Comparison of ENCODE assay signal across 8 cellular contexts in genomic region chr6:136822051-136822378, GRCh38. TPM values are rescaled to one million over a fixed set of nuclear protein-coding genes. Genes with fewer than 3 reads are reported as not detected.
DNase-seq lines count a peak whose midpoint lies in the region; ATAC-seq, FAIRE-seq and TF ChIP-seq lines count a peak whose summit lies in the region.

No MANE protein-coding gene starts in this region.

- H3K4me1 ChIP-seq in K562 (replicated peaks in 1 of 2; ENCODE audit: control insufficient read depth in 2 of 2, insufficient read depth in 2 of 2, low read length in 2 of 2) = peaks cover 8% of the 10 kb centered on the region in 2 experiments; a peak in 4 of 5 replicates

- peaks cover 0 to 2% (median 0%) of the 10 kb centered on the region in 3 donors for H3K27me3 Mint-ChIP-seq in CD14-positive monocyte (ENCODE audit: low read depth in 3 of 3)

- H3K4me2 ChIP-seq in K562 (ENCODE audit: insufficient read depth, low read length) = peak overlapping the region; percentile 84

- no peak for TF ChIP-seq EP300 in K562 (IDR thresholded peaks at IDR 0.05; ENCODE audit: low read length)

- BruUV-seq in K562 (replicated peaks; lab: Mats Ljungman, UMichigan) = TSS peak; percentile 97

- H3K4me1 Mint-ChIP-seq in CD14-positive monocyte = peaks cover 15% of the 10 kb centered on the region

- intact Hi-C loops in CD14-positive monocyte (cut with micrococcal nuclease) = no loop called here
- intact Hi-C loops in K562 (cut with micrococcal nuclease) = no loop called here
- intact Hi-C loops in left colon (cut with DNase I, micrococcal nuclease) = no loop called here

- peaks cover 0 to 2% (median 0%) of the 10 kb centered on the region in 7 donors for H3K9me3 Mint-ChIP-seq in CD14-positive monocyte

- H2AFZ ChIP-seq in K562 (ENCODE audit: low read depth, low read length) = peak overlapping the region; percentile 95

- no peaks in the 10 kb centered on the region for H4K20me1 ChIP-seq in K562 (replicated peaks; ENCODE audit: control insufficient read depth, insufficient read depth, low read length)

- WGBS in K562 (ENCODE audit: insufficient coverage, low coverage, missing lambda C conversion rate) = 6% methylated on average over 11 of the region's 11 CpGs

- peak overlapping the region; percentile 83 to 96 for H3K4me3 Mint-ChIP-seq in CD14-positive monocyte

- POLR2A ChIA-PET in K562 (lab: Yijun Ruan, JAX) = interaction anchor here (0.6 to 1.3 kb wide), 3 partner anchors 11 to 1098 kb away, joined by 3 to 4 read pairs (median 4); no protein-coding TSS in a partner anchor

- peak overlapping the region; percentile 70 to 92; a peak in 3 of 4 replicates for H3K9ac ChIP-seq in K562 (ENCODE audit: insufficient read depth in 1 of 2, low read depth in 2 of 2, low read length in 2 of 2)

- in situ Hi-C loops in K562 (cut with MboI) = no loop called here
- in situ Hi-C loops in ACHN (cut with HindIII; ENCODE audit: low pct_ligation_motif_present, low pct_unique_long_range_greater_than_20kb, low sequenced_read_pairs) = no loop called here

- TF ChIP-seq RAD21 in K562 (CRISPR knock-in tag; conservative IDR thresholded peaks at IDR 0.05 in 1 of 2, IDR thresholded peaks at IDR 0.05 in 1 of 2) = no peak

- peaks cover 9 to 10% of the 10 kb centered on the region in 2 donors for H3K36me3 Mint-ChIP-seq in CD14-positive monocyte

- CTCF ChIA-PET in K562 (lab: Yijun Ruan, JAX; ENCODE audit: low intra/inter-chr PET ratio) = interaction anchor here (1.0 kb wide), 1 partner anchor 178 kb away, joined by 3 read pairs; no protein-coding TSS in a partner anchor

- FAIRE-seq in K562 (lab: Jason Lieb, UNC) = no peak

- no peak for TF ChIP-seq POLR2A in K562 (conservative IDR thresholded peaks at IDR 0.05)

- H3K27me3 ChIP-seq in MG63 (no peaks in the 10 kb centered on the region), K562 (ENCODE audit: control insufficient read depth in 2 of 2, insufficient read depth in 2 of 2, low read length in 2 of 2) (no peaks in the 10 kb centered on the region)

- peaks cover 7% of the 10 kb centered on the region; the same call in 2 of the 3 replicates for H3K79me2 ChIP-seq in K562 (ENCODE audit: control insufficient read depth, insufficient read depth, low read length)

- ATAC-seq in GM21367 (IDR thresholded peaks at IDR 0.05; ENCODE audit: unreplicated experiment) (peak; percentile 6), K562 (no peak; the same call in 2 of the 3 replicates), left colon (peak; percentile 6)

- H3K27ac ChIP-seq in K562 (ENCODE audit: extremely low read depth, low read depth, low read length) = peak overlapping the region; percentile 77

- no peaks in the 10 kb centered on the region for H3K9me1 ChIP-seq in K562 (ENCODE audit: control insufficient read depth, insufficient read depth, low read length)

- TF ChIP-seq CTCF in CD14-positive monocyte (IDR thresholded peaks at IDR 0.05) (no peak), K562 (IDR thresholded peaks at IDR 0.05 in 2 of 3, conservative IDR thresholded peaks at IDR 0.05 in 1 of 3; ENCODE audit: insufficient read depth in 2 of 3, low read depth in 1 of 3, low read length in 3 of 3) (no peak)

- H3K36me3 ChIP-seq in MG63 (no peaks in the 10 kb centered on the region), K562 (ENCODE audit: control insufficient read depth, insufficient read depth, low read length) (peaks cover 6% of the 10 kb centered on the region; the same call in 1 of the 3 replicates)

- DNase-seq in CD14-positive monocyte (ENCODE audit: low spot score) = no peak
- DNase-seq in MG63 = peak; percentile 24
- DNase-seq in K562 (ENCODE audit: extremely low read depth in 1 of 4, low spot score in 3 of 4) = no peak
- peak in 1 of 2 donors; percentile 37 for DNase-seq in left colon
- DNase-seq in stimulated activated CD8-positive, alpha-beta memory T cell treated with anti-CD3 and anti-CD28 coated beads, Interleukin-2, amount 100 ng/mL, for 48 hours (ENCODE audit: low read depth in 2 of 2) = peak; percentile 2 to 10
- DNase-seq in ACHN = no peak
- no peak for DNase-seq in NCI-H1417 treated with DMSO at 0.1 percent for 48 hours (lab: John Stamatoyannopoulos, UW)

- H3K4me3 ChIP-seq in MG63 = peak overlapping the region; percentile 50
- H3K4me3 ChIP-seq in K562 = peak overlapping the region; percentile 62

- H3K9me3 ChIP-seq in MG63 (no peaks in the 10 kb centered on the region), K562 (replicated peaks; ENCODE audit: control insufficient read depth, insufficient read depth, low read depth, low read length) (no peaks in the 10 kb centered on the region)

- peak overlapping the region; percentile 80 to 91 (median 88) for H3K27ac Mint-ChIP-seq in CD14-positive monocyte

TF ChIP-seq in K562, 482 proteins besides CTCF, POLR2A, EP300 and RAD21 (continues in another document):
- TF ChIP-seq STAT5B (CRISPR knock-in tag; IDR thresholded peaks at IDR 0.05) (no peak), TAL1 (IDR thresholded peaks at IDR 0.05) (no peak), SMAD2 (IDR thresholded peaks at IDR 0.05; ENCODE audit: low read depth, low read length) (no peak), ATF7 (IDR thresholded peaks at IDR 0.05) (no peak; the same call in 1 of the 2 replicates), RHOXF2B (CRISPR knock-in tag; conservative IDR thresholded peaks at IDR 0.05) (no peak), HDGF (IDR thresholded peaks at IDR 0.05) (no peak), FOXJ2 (tag; IDR thresholded peaks at IDR 0.05) (no peak), CEBPG (CRISPR knock-in tag; IDR thresholded peaks at IDR 0.05) (no peak; the same call in 1 of the 2 replicates), CEBPG (tag; conservative IDR thresholded peaks at IDR 0.05 in 1 of 2, IDR thresholded peaks at IDR 0.05 in 1 of 2) (peak in 1 of 2 experiments; percentile 24; a peak in 1 of 4 replicates), SPI1 (IDR thresholded peaks at IDR 0.05; ENCODE audit: borderline replicate concordance, low read depth, low read length) (no peak)

RNA-seq across cellular contexts. Expression of gene PEX7, which starts 0.4 kb away (rescaled TPM):
- 1 to 10 TPM; 3.9 to 6.1 TPM for polyA plus RNA-seq in CD14-positive monocyte
- 1.4 and 3.0 TPM in 2 replicates for total RNA-seq in MG63 (2014; rRNA removed; shearing (Covaris generic); ENCODE audit: low replicate concordance)
- 7.4 and 8.8 TPM in 2 replicates for total RNA-seq in K562 (2011; cell fraction: chromatin; rRNA removed; ENCODE audit: low replicate concordance)
- total RNA-seq in K562 (2011; cell fraction: nucleolus; rRNA removed) = 5.7 and 11.1 TPM in 2 replicates
- total RNA-seq in K562 (2011; cell fraction: nucleoplasm; rRNA removed) = 7.6 and 8.1 TPM in 2 replicates
- total RNA-seq in K562 (2014; rRNA removed) = 12.0 and 18.0 TPM in 2 replicates
- 9.7 and 12.7 TPM in 2 replicates for total RNA-seq in K562 (2014; rRNA removed; fragmentation: Illumina TruSeq; extraction: Trizol)
- total RNA-seq in K562 (2015; rRNA removed; fragmentation: Illumina TruSeq; extraction: Trizol) = 7.2 and 7.3 TPM in 2 replicates
- 9.1 and 9.6 TPM in 2 replicates for total RNA-seq in K562 (2021)
- 12.5 and 12.9 TPM in 2 replicates for polyA plus RNA-seq in K562 (2011; rRNA removed)
- 7.9 and 14.9 TPM in 2 replicates for polyA plus RNA-seq in K562 (2011; cell fraction: cytosol; rRNA removed)
- 5.3 and 7.8 TPM in 2 replicates for polyA plus RNA-seq in K562 (2011; cell fraction: nucleus; rRNA removed)
- 6.7 and 6.8 TPM in 2 replicates for polyA plus RNA-seq in K562 (2012)
- polyA plus RNA-seq in K562 (2014; fragmentation: Illumina TruSeq; extraction: Trizol) = 6.2 and 6.5 TPM in 2 replicates
- 1 to 10 TPM; 1.6 to 2.2 TPM for polyA plus RNA-seq in K562 (2014; fragmentation: Nextera tagmentation; extraction: Ambion mirVana)
- polyA plus RNA-seq in K562 (2014; rRNA removed) = 10.9 and 12.5 TPM in 2 replicates
- polyA minus RNA-seq in K562 (2011; rRNA and poly(A)+ RNA removed) = 12.9 and 14.7 TPM in 2 replicates
- 2.7 and 5.4 TPM in 2 replicates for polyA minus RNA-seq in K562 (2011; cell fraction: cytosol; rRNA and poly(A)+ RNA removed)
- 11.0 and 12.4 TPM in 2 replicates for polyA minus RNA-seq in K562 (2011; cell fraction: nucleus; rRNA and poly(A)+ RNA removed)
- 10 to 100 TPM in 1 of 2 donors, 1 to 10 TPM in 1; 9.0 to 11.0 TPM for total RNA-seq in left colon

RNA-seq across cellular contexts. Expression of gene MAP3K5, which starts 29.7 kb away (rescaled TPM):
- 10 to 100 TPM in 1 of 2 donors, 1 to 10 TPM in 1; 9.6 to 11.1 TPM for polyA plus RNA-seq in CD14-positive monocyte
- total RNA-seq in MG63 (2014; rRNA removed; shearing (Covaris generic); ENCODE audit: low replicate concordance) = 5.7 and 10.5 TPM in 2 replicates
- total RNA-seq in K562 (2011; cell fraction: chromatin; rRNA removed; ENCODE audit: low replicate concordance) = 17.0 and 33.7 TPM in 2 replicates
- 7.8 and 10.1 TPM in 2 replicates for total RNA-seq in K562 (2011; cell fraction: nucleolus; rRNA removed)
- 10.5 and 10.6 TPM in 2 replicates for total RNA-seq in K562 (2011; cell fraction: nucleoplasm; rRNA removed)
- total RNA-seq in K562 (2014; rRNA removed) = 10.4 and 11.6 TPM in 2 replicates
- total RNA-seq in K562 (2014; rRNA removed; fragmentation: Illumina TruSeq; extraction: Trizol) = 12.7 and 15.3 TPM in 2 replicates
- 9.2 and 9.9 TPM in 2 replicates for total RNA-seq in K562 (2015; rRNA removed; fragmentation: Illumina TruSeq; extraction: Trizol)
- 11.7 and 13.0 TPM in 2 replicates for total RNA-seq in K562 (2021)
- 7.9 and 9.1 TPM in 2 replicates for polyA plus RNA-seq in K562 (2011; rRNA removed)
- polyA plus RNA-seq in K562 (2011; cell fraction: cytosol; rRNA removed) = 2.1 and 3.6 TPM in 2 replicates
- polyA plus RNA-seq in K562 (2011; cell fraction: nucleus; rRNA removed) = 6.2 and 8.7 TPM in 2 replicates
- polyA plus RNA-seq in K562 (2012) = 6.6 and 6.7 TPM in 2 replicates
- polyA plus RNA-seq in K562 (2014; fragmentation: Illumina TruSeq; extraction: Trizol) = 8.6 and 10.4 TPM in 2 replicates
- polyA plus RNA-seq in K562 (2014; fragmentation: Nextera tagmentation; extraction: Ambion mirVana) = 1 to 10 TPM; 2.2 to 3.3 TPM
- polyA plus RNA-seq in K562 (2014; rRNA removed) = 6.9 and 7.3 TPM in 2 replicates
- polyA minus RNA-seq in K562 (2011; rRNA and poly(A)+ RNA removed) = 13.9 and 23.8 TPM in 2 replicates
- polyA minus RNA-seq in K562 (2011; cell fraction: cytosol; rRNA and poly(A)+ RNA removed) = 5.1 and 5.8 TPM in 2 replicates
- polyA minus RNA-seq in K562 (2011; cell fraction: nucleus; rRNA and poly(A)+ RNA removed) = 9.0 and 19.5 TPM in 2 replicates
- total RNA-seq in left colon = 10 to 100 TPM; 17.5 to 18.9 TPM

Comparison
In these comparisons a context has a peak if more than half of its experiments do, and no peak if none do; other contexts are left out.
1. DNase-seq: peak in MG63 (single experiment) and stimulated activated CD8-positive, alpha-beta memory T cell treated with anti-CD3 and anti-CD28 coated beads, Interleukin-2, amount 100 ng/mL, for 48 hours (2 of 2); none in CD14-positive monocyte (single experiment), K562 (0 of 4), ACHN (single experiment) and NCI-H1417 treated with DMSO at 0.1 percent for 48 hours (single experiment).